Comparison of ENCODE assay signal across 21 cellular contexts in genomic region chr13:25701304-25701703, GRCh38.
"Had no signal": no experiment of that assay in that cellular context is flagged by ENCODE, and none has a peak within 500 bp of the region (broad histone marks: within the 10 kb centered on the region; RNA-seq: fewer than 3 reads in every experiment).

No MANE protein-coding gene starts in this region.

- DNase-seq: Karpas-422, KBM-7, MM.1S, NCI-H1092 treated with DMSO at 0.1 percent for 48 hours, NCI-H1436, NCI-H187, NCI-H2029, NCI-H2081 treated with DMSO at 0.1 percent for 48 hours, NCI-H2171, NCI-H226, NCI-H446, NCI-H510A, NCI-H524 treated with DMSO at 0.1 percent for 48 hours, NCI-H69, NCI-H774, PC-3, SHP77 treated with DMSO at 0.1 percent for 48 hours, SJCRH30 had no signal

- H3K27me3 ChIP-seq: SJCRH30 had no signal

- H3K36me3 ChIP-seq: SJCRH30 had no signal

- H3K4me3 ChIP-seq: SJCRH30 had no signal

- H3K27ac ChIP-seq: SJCRH30 had no signal

- ATAC-seq: Panc1, PC-3, Right ventricle myocardium inferior, SK-N-SH treated with all-trans-retinoic acid at 6 μM for 48 hours had no signal

- H3K9me3 ChIP-seq: SJCRH30 had no signal
